In the genomic region with DNA sequence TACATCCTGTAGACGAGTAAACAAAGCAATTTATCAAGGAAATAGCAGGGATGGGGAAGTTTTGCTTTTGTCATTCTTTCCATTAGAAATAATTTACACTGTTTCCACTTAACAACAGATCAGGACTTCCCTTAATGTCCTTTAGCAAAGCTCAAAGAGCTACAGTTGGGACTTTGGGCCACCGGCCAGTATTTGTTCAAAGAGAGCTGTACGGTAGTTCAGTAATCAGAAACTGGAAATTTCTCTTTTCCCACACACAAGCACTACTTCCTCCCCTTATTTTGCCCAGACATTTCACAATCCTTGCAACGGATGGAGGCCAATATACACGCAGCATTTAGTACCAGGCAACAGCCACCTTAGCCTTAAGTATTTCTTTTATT, we compare ENCODE assay signal across 1 cellular context.
TF ChIP-seq lines count a peak whose summit lies in the region.

No MANE protein-coding gene starts in this region.

TF ChIP-seq in HepG2, 621 proteins besides CTCF, POLR2A, EP300 and RAD21 (continued from another document and continues in another):
- TF ChIP-seq, protein P1, sequence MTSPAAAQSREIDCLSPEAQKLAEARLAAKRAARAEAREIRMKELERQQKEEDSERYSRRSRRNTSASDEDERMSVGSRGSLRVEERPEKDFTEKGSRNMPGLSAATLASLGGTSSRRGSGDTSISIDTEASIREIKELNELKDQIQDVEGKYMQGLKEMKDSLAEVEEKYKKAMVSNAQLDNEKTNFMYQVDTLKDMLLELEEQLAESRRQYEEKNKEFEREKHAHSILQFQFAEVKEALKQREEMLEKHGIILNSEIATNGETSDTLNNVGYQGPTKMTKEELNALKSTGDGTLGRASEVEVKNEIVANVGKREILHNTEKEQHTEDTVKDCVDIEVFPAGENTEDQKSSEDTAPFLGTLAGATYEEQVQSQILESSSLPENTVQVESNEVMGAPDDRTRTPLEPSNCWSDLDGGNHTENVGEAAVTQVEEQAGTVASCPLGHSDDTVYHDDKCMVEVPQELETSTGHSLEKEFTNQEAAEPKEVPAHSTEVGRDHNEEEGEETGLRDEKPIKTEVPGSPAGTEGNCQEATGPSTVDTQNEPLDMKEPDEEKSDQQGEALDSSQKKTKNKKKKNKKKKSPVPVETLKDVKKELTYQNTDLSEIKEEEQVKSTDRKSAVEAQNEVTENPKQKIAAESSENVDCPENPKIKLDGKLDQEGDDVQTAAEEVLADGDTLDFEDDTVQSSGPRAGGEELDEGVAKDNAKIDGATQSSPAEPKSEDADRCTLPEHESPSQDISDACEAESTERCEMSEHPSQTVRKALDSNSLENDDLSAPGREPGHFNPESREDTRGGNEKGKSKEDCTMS (CRISPR knock-in tag; conservative IDR thresholded peaks at IDR 0.05) = no peak
- TF ChIP-seq ZBTB42 (CRISPR knock-in tag; IDR thresholded peaks at IDR 0.05) (no peak), ZZZ3 (CRISPR knock-in tag; IDR thresholded peaks at IDR 0.05; ENCODE audit: borderline replicate concordance) (no peak), BORCS8-MEF2B (CRISPR knock-in tag; IDR thresholded peaks at IDR 0.05) (no peak), KDM5B (CRISPR knock-in tag; IDR thresholded peaks at IDR 0.05; ENCODE audit: borderline replicate concordance) (no peak), ZNF775 (CRISPR knock-in tag; IDR thresholded peaks at IDR 0.05; ENCODE audit: borderline replicate concordance) (no peak), ZNF558 (CRISPR knock-in tag; IDR thresholded peaks at IDR 0.05; ENCODE audit: borderline replicate concordance) (no peak), SP4 (CRISPR knock-in tag; IDR thresholded peaks at IDR 0.05) (no peak), ASH2L (IDR thresholded peaks at IDR 0.05; ENCODE audit: insufficient read length, low read depth, low read length) (peak; percentile 99), ARNT2 (CRISPR knock-in tag; IDR thresholded peaks at IDR 0.05; ENCODE audit: low read depth) (no peak), MIXL1 (CRISPR knock-in tag; IDR thresholded peaks at IDR 0.05) (peak; percentile 86), ZNF879 (CRISPR knock-in tag; IDR thresholded peaks at IDR 0.05) (no peak), CREM (IDR thresholded peaks at IDR 0.05) (peak; percentile 82), CREM (CRISPR knock-in tag; IDR thresholded peaks at IDR 0.05) (no peak), BHLHE40 (IDR thresholded peaks at IDR 0.05; ENCODE audit: low read length) (no peak), FOXA1 (IDR thresholded peaks at IDR 0.05) (no peak), FOXA1 (CRISPR knock-in tag; IDR thresholded peaks at IDR 0.05) (peak; percentile 67), ZNF329 (CRISPR knock-in tag; IDR thresholded peaks at IDR 0.05; ENCODE audit: low read depth) (no peak), MEIS1 (CRISPR knock-in tag; IDR thresholded peaks at IDR 0.05; ENCODE audit: borderline replicate concordance) (no peak), SMAD3 (CRISPR knock-in tag; IDR thresholded peaks at IDR 0.05) (0 out of 2 replicates have a peak, but pooled peaks have one; percentile 75), KAT2B (IDR thresholded peaks at IDR 0.05; ENCODE audit: borderline replicate concordance, low read depth, low read length) (no peak), ZNF501 (CRISPR knock-in tag; IDR thresholded peaks at IDR 0.05) (no peak), RXRA (CRISPR knock-in tag; IDR thresholded peaks at IDR 0.05) (no peak; the same call in 1 of the 2 replicates), GFI1 (CRISPR knock-in tag; IDR thresholded peaks at IDR 0.05; ENCODE audit: borderline replicate concordance) (peak; percentile 73), ZNF230 (CRISPR knock-in tag; IDR thresholded peaks at IDR 0.05) (no peak), ATM (IDR thresholded peaks at IDR 0.05; ENCODE audit: borderline replicate concordance) (no peak), ZNF17 (CRISPR knock-in tag; IDR thresholded peaks at IDR 0.05) (no peak)
- TF ChIP-seq, protein P2, sequence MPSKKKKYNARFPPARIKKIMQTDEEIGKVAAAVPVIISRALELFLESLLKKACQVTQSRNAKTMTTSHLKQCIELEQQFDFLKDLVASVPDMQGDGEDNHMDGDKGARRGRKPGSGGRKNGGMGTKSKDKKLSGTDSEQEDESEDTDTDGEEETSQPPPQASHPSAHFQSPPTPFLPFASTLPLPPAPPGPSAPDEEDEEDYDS (CRISPR knock-in tag; IDR thresholded peaks at IDR 0.05) = peak; percentile 70; the same call in 1 of the 2 replicates
- TF ChIP-seq, protein P3, sequence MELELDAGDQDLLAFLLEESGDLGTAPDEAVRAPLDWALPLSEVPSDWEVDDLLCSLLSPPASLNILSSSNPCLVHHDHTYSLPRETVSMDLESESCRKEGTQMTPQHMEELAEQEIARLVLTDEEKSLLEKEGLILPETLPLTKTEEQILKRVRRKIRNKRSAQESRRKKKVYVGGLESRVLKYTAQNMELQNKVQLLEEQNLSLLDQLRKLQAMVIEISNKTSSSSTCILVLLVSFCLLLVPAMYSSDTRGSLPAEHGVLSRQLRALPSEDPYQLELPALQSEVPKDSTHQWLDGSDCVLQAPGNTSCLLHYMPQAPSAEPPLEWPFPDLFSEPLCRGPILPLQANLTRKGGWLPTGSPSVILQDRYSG (CRISPR knock-in tag; IDR thresholded peaks at IDR 0.05) = no peak
- TF ChIP-seq, protein P4, sequence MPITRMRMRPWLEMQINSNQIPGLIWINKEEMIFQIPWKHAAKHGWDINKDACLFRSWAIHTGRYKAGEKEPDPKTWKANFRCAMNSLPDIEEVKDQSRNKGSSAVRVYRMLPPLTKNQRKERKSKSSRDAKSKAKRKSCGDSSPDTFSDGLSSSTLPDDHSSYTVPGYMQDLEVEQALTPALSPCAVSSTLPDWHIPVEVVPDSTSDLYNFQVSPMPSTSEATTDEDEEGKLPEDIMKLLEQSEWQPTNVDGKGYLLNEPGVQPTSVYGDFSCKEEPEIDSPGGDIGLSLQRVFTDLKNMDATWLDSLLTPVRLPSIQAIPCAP (CRISPR knock-in tag; IDR thresholded peaks at IDR 0.05; ENCODE audit: low read depth) = no peak
- TF ChIP-seq, protein P5, sequence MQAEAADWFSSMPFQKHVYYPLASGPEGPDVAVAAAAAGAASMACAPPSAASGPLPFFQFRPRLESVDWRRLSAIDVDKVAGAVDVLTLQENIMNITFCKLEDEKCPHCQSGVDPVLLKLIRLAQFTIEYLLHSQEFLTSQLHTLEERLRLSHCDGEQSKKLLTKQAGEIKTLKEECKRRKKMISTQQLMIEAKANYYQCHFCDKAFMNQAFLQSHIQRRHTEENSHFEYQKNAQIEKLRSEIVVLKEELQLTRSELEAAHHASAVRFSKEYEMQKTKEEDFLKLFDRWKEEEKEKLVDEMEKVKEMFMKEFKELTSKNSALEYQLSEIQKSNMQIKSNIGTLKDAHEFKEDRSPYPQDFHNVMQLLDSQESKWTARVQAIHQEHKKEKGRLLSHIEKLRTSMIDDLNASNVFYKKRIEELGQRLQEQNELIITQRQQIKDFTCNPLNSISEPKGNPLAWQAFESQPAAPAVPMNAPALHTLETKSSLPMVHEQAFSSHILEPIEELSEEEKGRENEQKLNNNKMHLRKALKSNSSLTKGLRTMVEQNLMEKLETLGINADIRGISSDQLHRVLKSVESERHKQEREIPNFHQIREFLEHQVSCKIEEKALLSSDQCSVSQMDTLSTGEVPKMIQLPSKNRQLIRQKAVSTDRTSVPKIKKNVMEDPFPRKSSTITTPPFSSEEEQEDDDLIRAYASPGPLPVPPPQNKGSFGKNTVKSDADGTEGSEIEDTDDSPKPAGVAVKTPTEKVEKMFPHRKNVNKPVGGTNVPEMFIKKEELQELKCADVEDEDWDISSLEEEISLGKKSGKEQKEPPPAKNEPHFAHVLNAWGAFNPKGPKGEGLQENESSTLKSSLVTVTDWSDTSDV (CRISPR knock-in tag; IDR thresholded peaks at IDR 0.05) = no peak
- TF ChIP-seq, protein P6, sequence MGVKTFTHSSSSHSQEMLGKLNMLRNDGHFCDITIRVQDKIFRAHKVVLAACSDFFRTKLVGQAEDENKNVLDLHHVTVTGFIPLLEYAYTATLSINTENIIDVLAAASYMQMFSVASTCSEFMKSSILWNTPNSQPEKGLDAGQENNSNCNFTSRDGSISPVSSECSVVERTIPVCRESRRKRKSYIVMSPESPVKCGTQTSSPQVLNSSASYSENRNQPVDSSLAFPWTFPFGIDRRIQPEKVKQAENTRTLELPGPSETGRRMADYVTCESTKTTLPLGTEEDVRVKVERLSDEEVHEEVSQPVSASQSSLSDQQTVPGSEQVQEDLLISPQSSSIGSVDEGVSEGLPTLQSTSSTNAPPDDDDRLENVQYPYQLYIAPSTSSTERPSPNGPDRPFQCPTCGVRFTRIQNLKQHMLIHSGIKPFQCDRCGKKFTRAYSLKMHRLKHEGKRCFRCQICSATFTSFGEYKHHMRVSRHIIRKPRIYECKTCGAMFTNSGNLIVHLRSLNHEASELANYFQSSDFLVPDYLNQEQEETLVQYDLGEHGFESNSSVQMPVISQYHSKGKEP (CRISPR knock-in tag; IDR thresholded peaks at IDR 0.05) = no peak
- TF ChIP-seq, protein P7, sequence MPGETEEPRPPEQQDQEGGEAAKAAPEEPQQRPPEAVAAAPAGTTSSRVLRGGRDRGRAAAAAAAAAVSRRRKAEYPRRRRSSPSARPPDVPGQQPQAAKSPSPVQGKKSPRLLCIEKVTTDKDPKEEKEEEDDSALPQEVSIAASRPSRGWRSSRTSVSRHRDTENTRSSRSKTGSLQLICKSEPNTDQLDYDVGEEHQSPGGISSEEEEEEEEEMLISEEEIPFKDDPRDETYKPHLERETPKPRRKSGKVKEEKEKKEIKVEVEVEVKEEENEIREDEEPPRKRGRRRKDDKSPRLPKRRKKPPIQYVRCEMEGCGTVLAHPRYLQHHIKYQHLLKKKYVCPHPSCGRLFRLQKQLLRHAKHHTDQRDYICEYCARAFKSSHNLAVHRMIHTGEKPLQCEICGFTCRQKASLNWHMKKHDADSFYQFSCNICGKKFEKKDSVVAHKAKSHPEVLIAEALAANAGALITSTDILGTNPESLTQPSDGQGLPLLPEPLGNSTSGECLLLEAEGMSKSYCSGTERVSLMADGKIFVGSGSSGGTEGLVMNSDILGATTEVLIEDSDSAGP (CRISPR knock-in tag; IDR thresholded peaks at IDR 0.05; ENCODE audit: borderline replicate concordance) = no peak
- TF ChIP-seq, protein P8, sequence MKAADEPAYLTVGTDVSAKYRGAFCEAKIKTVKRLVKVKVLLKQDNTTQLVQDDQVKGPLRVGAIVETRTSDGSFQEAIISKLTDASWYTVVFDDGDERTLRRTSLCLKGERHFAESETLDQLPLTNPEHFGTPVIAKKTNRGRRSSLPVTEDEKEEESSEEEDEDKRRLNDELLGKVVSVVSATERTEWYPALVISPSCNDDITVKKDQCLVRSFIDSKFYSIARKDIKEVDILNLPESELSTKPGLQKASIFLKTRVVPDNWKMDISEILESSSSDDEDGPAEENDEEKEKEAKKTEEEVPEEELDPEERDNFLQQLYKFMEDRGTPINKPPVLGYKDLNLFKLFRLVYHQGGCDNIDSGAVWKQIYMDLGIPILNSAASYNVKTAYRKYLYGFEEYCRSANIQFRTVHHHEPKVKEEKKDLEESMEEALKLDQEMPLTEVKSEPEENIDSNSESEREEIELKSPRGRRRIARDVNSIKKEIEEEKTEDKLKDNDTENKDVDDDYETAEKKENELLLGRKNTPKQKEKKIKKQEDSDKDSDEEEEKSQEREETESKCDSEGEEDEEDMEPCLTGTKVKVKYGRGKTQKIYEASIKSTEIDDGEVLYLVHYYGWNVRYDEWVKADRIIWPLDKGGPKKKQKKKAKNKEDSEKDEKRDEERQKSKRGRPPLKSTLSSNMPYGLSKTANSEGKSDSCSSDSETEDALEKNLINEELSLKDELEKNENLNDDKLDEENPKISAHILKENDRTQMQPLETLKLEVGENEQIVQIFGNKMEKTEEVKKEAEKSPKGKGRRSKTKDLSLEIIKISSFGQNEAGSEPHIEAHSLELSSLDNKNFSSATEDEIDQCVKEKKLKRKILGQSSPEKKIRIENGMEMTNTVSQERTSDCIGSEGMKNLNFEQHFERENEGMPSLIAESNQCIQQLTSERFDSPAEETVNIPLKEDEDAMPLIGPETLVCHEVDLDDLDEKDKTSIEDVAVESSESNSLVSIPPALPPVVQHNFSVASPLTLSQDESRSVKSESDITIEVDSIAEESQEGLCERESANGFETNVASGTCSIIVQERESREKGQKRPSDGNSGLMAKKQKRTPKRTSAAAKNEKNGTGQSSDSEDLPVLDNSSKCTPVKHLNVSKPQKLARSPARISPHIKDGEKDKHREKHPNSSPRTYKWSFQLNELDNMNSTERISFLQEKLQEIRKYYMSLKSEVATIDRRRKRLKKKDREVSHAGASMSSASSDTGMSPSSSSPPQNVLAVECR (CRISPR knock-in tag; IDR thresholded peaks at IDR 0.05; ENCODE audit: borderline replicate concordance) = peak; percentile 16; the same call in 1 of the 2 replicates
- TF ChIP-seq, protein P9, sequence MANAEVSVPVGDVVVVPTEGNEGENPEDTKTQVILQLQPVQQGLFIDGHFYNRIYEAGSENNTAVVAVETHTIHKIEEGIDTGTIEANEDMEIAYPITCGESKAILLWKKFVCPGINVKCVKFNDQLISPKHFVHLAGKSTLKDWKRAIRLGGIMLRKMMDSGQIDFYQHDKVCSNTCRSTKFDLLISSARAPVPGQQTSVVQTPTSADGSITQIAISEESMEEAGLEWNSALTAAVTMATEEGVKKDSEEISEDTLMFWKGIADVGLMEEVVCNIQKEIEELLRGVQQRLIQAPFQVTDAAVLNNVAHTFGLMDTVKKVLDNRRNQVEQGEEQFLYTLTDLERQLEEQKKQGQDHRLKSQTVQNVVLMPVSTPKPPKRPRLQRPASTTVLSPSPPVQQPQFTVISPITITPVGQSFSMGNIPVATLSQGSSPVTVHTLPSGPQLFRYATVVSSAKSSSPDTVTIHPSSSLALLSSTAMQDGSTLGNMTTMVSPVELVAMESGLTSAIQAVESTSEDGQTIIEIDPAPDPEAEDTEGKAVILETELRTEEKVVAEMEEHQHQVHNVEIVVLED (CRISPR knock-in tag; IDR thresholded peaks at IDR 0.05; ENCODE audit: borderline replicate concordance) = peak; percentile 41; the same call in 1 of the 2 replicates
- TF ChIP-seq, protein P10, sequence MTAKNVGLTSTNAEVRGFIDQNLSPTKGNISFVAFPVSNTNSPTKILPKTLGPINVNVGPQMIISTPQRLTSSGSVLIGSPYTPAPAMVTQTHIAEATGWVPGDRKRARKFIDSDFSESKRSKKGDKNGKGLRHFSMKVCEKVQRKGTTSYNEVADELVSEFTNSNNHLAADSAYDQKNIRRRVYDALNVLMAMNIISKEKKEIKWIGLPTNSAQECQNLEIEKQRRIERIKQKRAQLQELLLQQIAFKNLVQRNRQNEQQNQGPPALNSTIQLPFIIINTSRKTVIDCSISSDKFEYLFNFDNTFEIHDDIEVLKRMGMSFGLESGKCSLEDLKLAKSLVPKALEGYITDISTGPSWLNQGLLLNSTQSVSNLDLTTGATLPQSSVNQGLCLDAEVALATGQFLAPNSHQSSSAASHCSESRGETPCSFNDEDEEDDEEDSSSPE (CRISPR knock-in tag; IDR thresholded peaks at IDR 0.05) = peak; percentile 45; the same call in 1 of the 2 replicates
- TF ChIP-seq, protein P11, sequence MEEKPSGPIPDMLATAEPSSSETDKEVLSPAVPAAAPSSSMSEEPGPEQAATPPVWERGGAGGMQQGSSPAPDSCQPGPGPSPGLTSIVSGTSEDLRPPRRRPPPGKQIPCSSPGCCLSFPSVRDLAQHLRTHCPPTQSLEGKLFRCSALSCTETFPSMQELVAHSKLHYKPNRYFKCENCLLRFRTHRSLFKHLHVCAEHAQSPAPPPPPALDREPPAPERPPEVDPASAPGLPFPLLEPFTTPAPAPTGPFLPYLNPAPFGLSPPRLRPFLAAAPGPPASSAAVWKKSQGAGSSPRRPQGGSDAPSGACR (CRISPR knock-in tag; IDR thresholded peaks at IDR 0.05) = no peak; the same call in 1 of the 2 replicates
- TF ChIP-seq, protein P12, sequence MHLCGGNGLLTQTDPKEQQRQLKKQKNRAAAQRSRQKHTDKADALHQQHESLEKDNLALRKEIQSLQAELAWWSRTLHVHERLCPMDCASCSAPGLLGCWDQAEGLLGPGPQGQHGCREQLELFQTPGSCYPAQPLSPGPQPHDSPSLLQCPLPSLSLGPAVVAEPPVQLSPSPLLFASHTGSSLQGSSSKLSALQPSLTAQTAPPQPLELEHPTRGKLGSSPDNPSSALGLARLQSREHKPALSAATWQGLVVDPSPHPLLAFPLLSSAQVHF (CRISPR knock-in tag; IDR thresholded peaks at IDR 0.05) = no peak
